17 cellular contexts compared by ENCODE assay signal in the genomic region with DNA sequence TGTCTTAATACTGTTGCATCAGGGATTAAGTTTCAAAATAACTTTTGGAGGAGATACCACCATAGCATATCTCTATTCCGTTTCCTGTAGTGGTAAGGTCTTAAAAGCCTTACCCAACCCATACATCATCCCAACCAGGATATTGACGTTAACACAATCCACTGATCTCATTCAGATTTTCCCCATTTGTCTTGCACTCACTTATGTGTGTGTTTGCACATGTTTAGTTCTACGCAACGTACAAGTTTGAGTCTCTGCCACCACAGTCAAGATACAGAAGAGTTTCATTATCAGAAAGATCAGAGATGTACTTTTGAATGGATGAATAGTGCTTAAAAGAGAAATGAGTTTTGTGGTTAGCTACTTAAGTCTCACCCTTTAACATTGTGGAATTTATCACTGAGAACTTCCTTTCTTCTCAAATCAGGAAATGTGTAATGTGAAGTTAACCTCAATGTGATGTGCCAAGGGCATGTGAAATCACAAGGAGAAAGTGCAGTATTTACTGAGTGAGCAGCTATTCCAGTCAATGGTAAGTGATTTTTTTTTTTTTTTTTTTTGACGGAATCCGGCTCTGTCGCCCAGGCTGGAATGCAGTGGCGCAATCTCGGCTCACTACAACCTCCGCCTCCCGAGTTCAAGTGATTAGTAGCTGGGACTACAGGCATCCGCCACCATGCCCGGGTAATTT.
DNase-seq lines count a peak whose midpoint lies in the region; ATAC-seq and TF ChIP-seq lines count a peak whose summit lies in the region.
"Had no signal": no experiment of that assay in that cellular context is flagged by ENCODE, and none has a peak within 500 bp of the region (broad histone marks: within the 10 kb centered on the region; RNA-seq: fewer than 3 reads in every experiment).

No MANE protein-coding gene starts in this region.

- no peak for TF ChIP-seq CTCF in fibroblast of pulmonary artery (IDR thresholded peaks at IDR 0.05; ENCODE audit: low read length, missing control alignments)

- CTCF ChIA-PET in T-cell (lab: Charles Lee), result no interaction called here

- H3K36me3 Mint-ChIP-seq in T-cell, result no peaks in the 10 kb centered on the region
- H3K36me3 Mint-ChIP-seq: activated naive CD4-positive, alpha-beta T cell treated with anti-CD3 and anti-CD28 coated beads, Interleukin-2, amount 50 U/mL, for 24 hours; CD4-positive, CD25-positive, alpha-beta regulatory T cell had no signal

- no peak overlapping the region for H3K27ac Mint-ChIP-seq in T-cell
- H3K27ac Mint-ChIP-seq: activated naive CD4-positive, alpha-beta T cell treated with anti-CD3 and anti-CD28 coated beads, Interleukin-2, amount 50 U/mL, for 24 hours; endodermal cell; nephron had no signal

- peak; percentile 43 for ATAC-seq in stimulated activated naive CD8-positive, alpha-beta T cell treated with anti-CD3 and anti-CD28 coated beads, Interleukin-15, Interleukin-2, amounts not matched to agents 100 U/mL and 50 U/mL, for 24 hours
- ATAC-seq in GM21515 (IDR thresholded peaks at IDR 0.05; ENCODE audit: unreplicated experiment) (no peak), GM21619 (IDR thresholded peaks at IDR 0.05; ENCODE audit: unreplicated experiment) (no peak), T-cell (replicated peaks in 1 of 4) (no peak)
- ATAC-seq: gastrocnemius medialis, GM12878 had no signal

- no peak overlapping the region for H3K4me3 Mint-ChIP-seq in T-cell
- H3K4me3 Mint-ChIP-seq: activated naive CD4-positive, alpha-beta T cell treated with anti-CD3 and anti-CD28 coated beads, Interleukin-2, amount 50 U/mL, for 24 hours; CD4-positive, CD25-positive, alpha-beta regulatory T cell; endodermal cell; nephron had no signal

- POLR2A ChIA-PET in T-cell (lab: Charles Lee), result no interaction called here

- no peak overlapping the region for H3K4me3 ChIP-seq in fibroblast of pulmonary artery (replicated peaks; ENCODE audit: low read depth, low read length)
- H3K4me3 ChIP-seq: gastrocnemius medialis, GM12878 had no signal

- DNase-seq in H4 (ENCODE audit: low spot score), result peak; percentile 42
- peak; percentile 85 for DNase-seq in SK-MEL-5 (ENCODE audit: low read depth, low spot score)
- DNase-seq in fibroblast of pulmonary artery (ENCODE audit: low read depth), result peak; percentile 74
- no peak for DNase-seq in stimulated activated naive CD8-positive, alpha-beta T cell treated with anti-CD3 and anti-CD28 coated beads, Interleukin-15, Interleukin-2, amounts not matched to agents 100 U/mL and 50 U/mL, for 24 hours
- no peak for DNase-seq in T-cell
- DNase-seq: CD4-positive, CD25-positive, alpha-beta regulatory T cell; central memory CD4-positive, alpha-beta T cell; endodermal cell; gastrocnemius medialis; NCI-H2107; NCI-H748 treated with DMSO at 0.1 percent for 48 hours; retina had no signal

- H3K4me1 Mint-ChIP-seq in T-cell, result no peaks in the 10 kb centered on the region
- H3K4me1 Mint-ChIP-seq: activated naive CD4-positive, alpha-beta T cell treated with anti-CD3 and anti-CD28 coated beads, Interleukin-2, amount 50 U/mL, for 24 hours; CD4-positive, CD25-positive, alpha-beta regulatory T cell; endodermal cell; nephron had no signal

- peaks cover 0 to 5% (median 3%) of the 10 kb centered on the region in 3 donors for H3K9me3 Mint-ChIP-seq in T-cell
- H3K9me3 Mint-ChIP-seq: activated naive CD4-positive, alpha-beta T cell treated with anti-CD3 and anti-CD28 coated beads, Interleukin-2, amount 50 U/mL, for 24 hours had no signal

- in situ Hi-C loops in SK-MEL-5 (cut with HindIII; ENCODE audit: low pct_unique_long_range_greater_than_20kb, low sequenced_read_pairs), result no loop called here

- peaks cover 0 to 2% of the 10 kb centered on the region in 2 donors for H3K27me3 Mint-ChIP-seq in T-cell
- H3K27me3 Mint-ChIP-seq: activated naive CD4-positive, alpha-beta T cell treated with anti-CD3 and anti-CD28 coated beads, Interleukin-2, amount 50 U/mL, for 24 hours; CD4-positive, CD25-positive, alpha-beta regulatory T cell had no signal

Comparison
In these comparisons a context has a peak if more than half of its experiments do, and no peak if none do; other contexts are left out.
1. DNase-seq: peak in H4 (single experiment), SK-MEL-5 (single experiment) and fibroblast of pulmonary artery (single experiment); none in stimulated activated naive CD8-positive, alpha-beta T cell treated with anti-CD3 and anti-CD28 coated beads, Interleukin-15, Interleukin-2, amounts not matched to agents 100 U/mL and 50 U/mL, for 24 hours (single experiment) and T-cell (0 of 34).